Comparison of ENCODE assay signal across 24 cellular contexts in genomic region chr4:155047755-155048154, GRCh38.
DNase-seq lines count a peak whose midpoint lies in the region; ATAC-seq, FAIRE-seq and TF ChIP-seq lines count a peak whose summit lies in the region.
"Had no signal": no experiment of that assay in that cellular context is flagged by ENCODE, and none has a peak within 500 bp of the region (broad histone marks: within the 10 kb centered on the region; RNA-seq: fewer than 3 reads in every experiment).

No MANE protein-coding gene starts in this region.

- no peak for TF ChIP-seq CTCF in IMR-90 (conservative IDR thresholded peaks at IDR 0.05; ENCODE audit: low read depth, low read length)
- no peak for TF ChIP-seq CTCF in fibroblast of mammary gland (conservative IDR thresholded peaks at IDR 0.05; ENCODE audit: control insufficient read depth, insufficient read depth, low read depth, low read length)
- no peak for TF ChIP-seq CTCF in kidney (IDR thresholded peaks at IDR 0.05; ENCODE audit: borderline replicate concordance, extremely low read depth, insufficient read depth)

- H4K5ac ChIP-seq in IMR-90 (ENCODE audit: low read depth, low read length): no peak overlapping the region

- in situ Hi-C loops in IMR-90 (cut with MboI; ENCODE audit: low sequenced_read_pairs): no loop called here

- DNase-seq in IMR-90 (peak; percentile 6), astrocyte of the hippocampus (ENCODE audit: low read depth, low spot score) (peak; percentile 77), fibroblast of mammary gland (ENCODE audit: low read depth) (peak; percentile 89), skeletal muscle cell (ENCODE audit: low read depth) (peak; percentile 73), NCI-H446 treated with DMSO at 0.1 percent for 48 hours (lab: John Stamatoyannopoulos, UW) (no peak), kidney (no peak)
- DNase-seq: activated CD4-positive, alpha-beta memory T cell treated with anti-CD3 and anti-CD28 coated beads for 36 hours; activated CD4-positive, CD25-positive, alpha-beta regulatory T cell; activated gamma-delta T cell; activated T-cell treated with anti-CD3 and anti-CD28 coated beads for 4 hours; H9; KG1; left lung; natural killer cell; NCI-H1694; NCI-H2171 treated with DMSO at 0.1 percent for 48 hours; NCI-H69; pancreas; stimulated activated CD4-positive, alpha-beta T cell treated with anti-CD3 and anti-CD28 coated beads, Interleukin-1b, Interleukin-23, amount 100 ng/mL, for 48 hours; uterus had no signal

- CTCF ChIA-PET in IMR-90 (lab: Yijun Ruan, JAX): interaction anchor here (0.9 kb wide), 1 partner anchor 314 kb away, joined by 3 read pairs; no protein-coding TSS in a partner anchor

- no peak overlapping the region for H3K23ac ChIP-seq in IMR-90 (ENCODE audit: low read depth, low read length)

- H2BK15ac ChIP-seq in IMR-90 (ENCODE audit: low read depth, low read length): no peak overlapping the region

- no peaks in the 10 kb centered on the region for H4K20me1 ChIP-seq in IMR-90 (ENCODE audit: insufficient read depth, low read length)

- no peak for TF ChIP-seq POLR2A in IMR-90 (IDR thresholded peaks at IDR 0.05; ENCODE audit: low read depth, low read length)

- no peak overlapping the region for H3K14ac ChIP-seq in IMR-90 (replicated peaks; ENCODE audit: low read depth, low read length)

- H2AK9ac ChIP-seq in IMR-90 (replicated peaks; ENCODE audit: low read depth, low read length, poor library complexity): no peak overlapping the region

- H3K27ac ChIP-seq in IMR-90 (ENCODE audit: insufficient read depth, low read length) (no peak overlapping the region), kidney (ENCODE audit: low read depth in 2 of 2, low read length in 2 of 2) (no peak overlapping the region)
- H3K27ac ChIP-seq: left lung, pancreas, suprapubic skin, uterus had no signal

- H3K4me3 ChIP-seq in IMR-90 (ENCODE audit: insufficient read depth, low read depth, low read length): no peak overlapping the region
- no peak overlapping the region for H3K4me3 ChIP-seq in fibroblast of mammary gland (ENCODE audit: control insufficient read depth, low read depth, low read length)
- H3K4me3 ChIP-seq in skeletal muscle cell (ENCODE audit: low read depth, low read length): no peak overlapping the region
- H3K4me3 ChIP-seq in kidney (ENCODE audit: low read length in 2 of 2): no peak overlapping the region
- H3K4me3 ChIP-seq: left lung, pancreas, suprapubic skin, uterus had no signal

- H4K8ac ChIP-seq in IMR-90 (ENCODE audit: low read depth in 2 of 2, low read length in 2 of 2): no peak overlapping the region

- H3K36me3 ChIP-seq in IMR-90 (ENCODE audit: control insufficient read depth, insufficient read depth, low read length): no peaks in the 10 kb centered on the region
- no peaks in the 10 kb centered on the region for H3K36me3 ChIP-seq in kidney (ENCODE audit: control insufficient read depth in 1 of 2, insufficient read depth in 2 of 2, low read length in 2 of 2)
- H3K36me3 ChIP-seq: left lung, pancreas, suprapubic skin, uterus had no signal

- no CpG with 5 or more reads among the region's 2 CpGs for WGBS in IMR-90 (ENCODE audit: extremely low coverage in 2 of 2, insufficient read length in 1 of 2), 2 experiments

- no peak overlapping the region for H2AFZ ChIP-seq in IMR-90 (replicated peaks; ENCODE audit: low read length, poor library complexity)

- H3K4ac ChIP-seq in IMR-90 (ENCODE audit: low read depth, low read length): no peak overlapping the region

- no peak overlapping the region for H3K56ac ChIP-seq in IMR-90 (ENCODE audit: extremely low read depth, insufficient read depth, low read length)

- intact Hi-C loops in IMR-90 (cut with micrococcal nuclease) (no loop called here), kidney (cut with DNase I) (no loop called here)

- no peak overlapping the region for H2BK20ac ChIP-seq in IMR-90 (ENCODE audit: low read depth, low read length)

- BruUV-seq in IMR-90 (replicated peaks; lab: Mats Ljungman, UMichigan): no TSS peak

- FAIRE-seq in kidney (lab: Jason Lieb, UNC): no peak
- FAIRE-seq: pancreas had no signal

- H3K18ac ChIP-seq in IMR-90 (ENCODE audit: low read depth, low read length): no peak overlapping the region

- no peaks in the 10 kb centered on the region for H3K79me1 ChIP-seq in IMR-90 (ENCODE audit: low read depth in 1 of 2, low read length in 2 of 2)

- POLR2A ChIA-PET in IMR-90 (lab: Charles Lee; ENCODE audit: unreplicated experiment): no interaction called here

- no peak overlapping the region for H2AK5ac ChIP-seq in IMR-90 (ENCODE audit: low read depth, low read length)

- H2BK120ac ChIP-seq in IMR-90 (ENCODE audit: low read depth, low read length): no peak overlapping the region

- H2BK5ac ChIP-seq in IMR-90 (ENCODE audit: low read depth, low read length, poor library complexity, severe bottlenecking): no peak overlapping the region

- no peak for TF ChIP-seq RAD21 in IMR-90 (IDR thresholded peaks at IDR 0.05; ENCODE audit: low read length)

- dilution Hi-C loops in IMR-90 (cut with HindIII; ENCODE audit: low sequenced_read_pairs, unreplicated experiment): no loop called here

- H4K91ac ChIP-seq in IMR-90 (ENCODE audit: insufficient read depth, low read depth, low read length): no peak overlapping the region

- H3K9ac ChIP-seq in IMR-90 (ENCODE audit: low read depth, low read length) (no peak overlapping the region), kidney (ENCODE audit: low read length in 2 of 2) (no peak overlapping the region)

- ATAC-seq in IMR-90 (ENCODE audit: low read depth): no peak
- no peak for ATAC-seq in HG03354 (IDR thresholded peaks at IDR 0.05; ENCODE audit: poor library complexity, severe bottlenecking, unreplicated experiment)
- ATAC-seq: left lung; natural killer cell; pancreas; Right ventricle myocardium inferior; stimulated activated effector memory CD8-positive, alpha-beta T cell treated with anti-CD3 and anti-CD28 coated beads, Interleukin-12 subunit alpha, Interleukin-12 subunit beta, amount 100 ng/mL, for 72 hours had no signal

- no peaks in the 10 kb centered on the region for H3K9me1 ChIP-seq in IMR-90 (ENCODE audit: insufficient read depth, low read length)

- no peaks in the 10 kb centered on the region for H3K27me3 ChIP-seq in IMR-90 (ENCODE audit: control insufficient read depth, insufficient read depth, low read length)
- H3K27me3 ChIP-seq: left lung, pancreas, suprapubic skin, uterus had no signal

- H3K4me2 ChIP-seq in IMR-90 (ENCODE audit: low read depth, low read length): no peak overlapping the region

- no peaks in the 10 kb centered on the region for H3K4me1 ChIP-seq in IMR-90 (ENCODE audit: control insufficient read depth, insufficient read depth, low read length)
- no peaks in the 10 kb centered on the region for H3K4me1 ChIP-seq in kidney (ENCODE audit: control insufficient read depth in 1 of 2, insufficient read depth in 1 of 2, low read depth in 1 of 2, low read length in 2 of 2)
- H3K4me1 ChIP-seq: left lung, pancreas, suprapubic skin, uterus had no signal

- H3K9me3 ChIP-seq in IMR-90 (ENCODE audit: control insufficient read depth, insufficient read depth, low read length) (no peaks in the 10 kb centered on the region), kidney (ENCODE audit: control insufficient read depth in 1 of 2, low read length in 2 of 2) (peaks cover 0 to 9% of the 10 kb centered on the region in 2 donors)
- H3K9me3 ChIP-seq: pancreas, suprapubic skin had no signal

TF ChIP-seq in IMR-90, 13 proteins besides CTCF, POLR2A, EP300 and RAD21:
- no peak for TF ChIP-seq CEBPB (IDR thresholded peaks at IDR 0.05; ENCODE audit: low read depth, low read length)
- TF ChIP-seq, protein P1, sequence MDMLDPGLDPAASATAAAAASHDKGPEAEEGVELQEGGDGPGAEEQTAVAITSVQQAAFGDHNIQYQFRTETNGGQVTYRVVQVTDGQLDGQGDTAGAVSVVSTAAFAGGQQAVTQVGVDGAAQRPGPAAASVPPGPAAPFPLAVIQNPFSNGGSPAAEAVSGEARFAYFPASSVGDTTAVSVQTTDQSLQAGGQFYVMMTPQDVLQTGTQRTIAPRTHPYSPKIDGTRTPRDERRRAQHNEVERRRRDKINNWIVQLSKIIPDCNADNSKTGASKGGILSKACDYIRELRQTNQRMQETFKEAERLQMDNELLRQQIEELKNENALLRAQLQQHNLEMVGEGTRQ (IDR thresholded peaks at IDR 0.05; ENCODE audit: low read depth, low read length): no peak
- no peak for TF ChIP-seq MAFK (IDR thresholded peaks at IDR 0.05; ENCODE audit: low read depth, low read length)
- no peak for TF ChIP-seq RFX5 (IDR thresholded peaks at IDR 0.05; ENCODE audit: low read depth, low read length)
- TF ChIP-seq BHLHE40 (IDR thresholded peaks at IDR 0.05; ENCODE audit: low read depth, low read length): no peak
- TF ChIP-seq MXI1 (IDR thresholded peaks at IDR 0.05; ENCODE audit: borderline replicate concordance, low read depth, low read length): no peak
- no peak for TF ChIP-seq FOS (IDR thresholded peaks at IDR 0.05; ENCODE audit: low read depth, low read length)
- TF ChIP-seq CHD1 (IDR thresholded peaks at IDR 0.05; ENCODE audit: low read depth, low read length): no peak
- no peak for TF ChIP-seq RCOR1 (IDR thresholded peaks at IDR 0.05; ENCODE audit: insufficient replicate concordance, low read length)
- no peak for TF ChIP-seq NFE2L2 (IDR thresholded peaks at IDR 0.05; ENCODE audit: low read depth, low read length)
- no peak for TF ChIP-seq MAZ (IDR thresholded peaks at IDR 0.05; ENCODE audit: borderline replicate concordance, low read depth, low read length)
- TF ChIP-seq, protein P2, sequence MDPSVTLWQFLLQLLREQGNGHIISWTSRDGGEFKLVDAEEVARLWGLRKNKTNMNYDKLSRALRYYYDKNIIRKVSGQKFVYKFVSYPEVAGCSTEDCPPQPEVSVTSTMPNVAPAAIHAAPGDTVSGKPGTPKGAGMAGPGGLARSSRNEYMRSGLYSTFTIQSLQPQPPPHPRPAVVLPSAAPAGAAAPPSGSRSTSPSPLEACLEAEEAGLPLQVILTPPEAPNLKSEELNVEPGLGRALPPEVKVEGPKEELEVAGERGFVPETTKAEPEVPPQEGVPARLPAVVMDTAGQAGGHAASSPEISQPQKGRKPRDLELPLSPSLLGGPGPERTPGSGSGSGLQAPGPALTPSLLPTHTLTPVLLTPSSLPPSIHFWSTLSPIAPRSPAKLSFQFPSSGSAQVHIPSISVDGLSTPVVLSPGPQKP (IDR thresholded peaks at IDR 0.05; ENCODE audit: borderline replicate concordance, low read depth, low read length): no peak
- TF ChIP-seq SMC3 (IDR thresholded peaks at IDR 0.05; ENCODE audit: low read depth, low read length): no peak

Comparison
In these comparisons a context has a peak if more than half of its experiments do, and no peak if none do; other contexts are left out.
1. DNase-seq: peak in IMR-90 (single experiment), astrocyte of the hippocampus (single experiment), fibroblast of mammary gland (single experiment) and skeletal muscle cell (single experiment); none in NCI-H446 treated with DMSO at 0.1 percent for 48 hours (single experiment) and kidney (single experiment).